23 cellular contexts compared by ENCODE assay signal in the genomic region with DNA sequence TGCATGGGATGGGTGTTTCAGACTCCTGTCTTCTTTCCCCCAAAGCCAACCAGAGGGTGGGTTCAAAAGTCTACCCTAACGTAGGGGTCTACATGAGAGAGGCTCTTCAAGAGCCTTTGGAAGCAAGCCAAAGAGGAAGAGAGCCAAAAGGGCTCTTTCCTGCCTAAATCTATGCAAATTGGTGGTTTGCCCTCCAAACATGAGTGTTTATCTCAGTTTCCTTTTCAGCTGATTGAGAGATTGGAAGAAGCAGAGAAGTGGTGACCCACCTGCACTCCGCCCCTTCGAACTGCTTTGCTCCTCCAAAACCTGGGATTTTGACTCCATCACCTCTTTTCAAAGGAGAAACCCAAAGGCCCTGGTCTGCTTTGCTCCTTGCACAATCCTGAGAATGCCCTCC.
DNase-seq lines count a peak whose midpoint lies in the region; ATAC-seq, FAIRE-seq and TF ChIP-seq lines count a peak whose summit lies in the region.
"Had no signal": no experiment of that assay in that cellular context is flagged by ENCODE, and none has a peak within 500 bp of the region (broad histone marks: within the 10 kb centered on the region; RNA-seq: fewer than 3 reads in every experiment).

No MANE protein-coding gene starts in this region.

- H3K4me3 ChIP-seq in BLaER1 (no peak overlapping the region), astrocyte (ENCODE audit: insufficient read depth, low read depth, low read length) (no peak overlapping the region)
- H3K4me3 ChIP-seq in BLaER1 treated with 17β-estradiol and CSF1 and Interleukin-3, amounts not matched to agents 10 nM and 100 nM: no peak overlapping the region

- peak; percentile 37 for FAIRE-seq in astrocyte (lab: Jason Lieb, UNC)
- FAIRE-seq: A204.1, D721Med, G401.6, GM12891, GM19239 had no signal

- H3K9me3 ChIP-seq in BLaER1 (peaks cover 4% of the 10 kb centered on the region; the same call in 1 of the 2 replicates), astrocyte (ENCODE audit: insufficient read depth, low read depth, low read length) (no peaks in the 10 kb centered on the region)
- H3K9me3 ChIP-seq in BLaER1 treated with 17β-estradiol and CSF1 and Interleukin-3, amounts not matched to agents 10 nM and 100 nM (replicated peaks in 1 of 11): peaks cover 0 to 26% (median 16%) of the 10 kb centered on the region in 11 experiments; a peak in 15 of 22 replicates

- TF ChIP-seq CTCF in astrocyte (IDR thresholded peaks at IDR 0.05; ENCODE audit: insufficient read depth, low read depth, low read length): no peak

- H3K27me3 ChIP-seq in BLaER1 (no peaks in the 10 kb centered on the region), astrocyte (ENCODE audit: insufficient read depth, low read length) (no peaks in the 10 kb centered on the region)
- H3K27me3 ChIP-seq in BLaER1 treated with 17β-estradiol and CSF1 and Interleukin-3, amounts not matched to agents 10 nM and 100 nM: no peaks in the 10 kb centered on the region

- peak; percentile 3 for DNase-seq in NCI-H69 (lab: John Stamatoyannopoulos, UW)
- DNase-seq in astrocyte (ENCODE audit: low read depth): no peak
- DNase-seq in amygdala (lab: John Stamatoyannopoulos, UW): no peak
- DNase-seq: 8988T; ACHN; Caco-2; Calu3; CD4-positive, alpha-beta T cell; CD8-positive, alpha-beta T cell; DMS79 treated with DMSO at 0.1 percent for 48 hours; GF-D8 had no signal

- H2AFZ ChIP-seq in astrocyte (ENCODE audit: low read depth, low read length): no peak overlapping the region

- no peak overlapping the region for H3K4me3 Mint-ChIP-seq in astrocyte (ENCODE audit: unreplicated experiment)
- H3K4me3 Mint-ChIP-seq: B cell; CD4-positive, alpha-beta T cell; CD8-positive, alpha-beta T cell had no signal

- H3K9ac ChIP-seq in BLaER1 (no peak overlapping the region), astrocyte (ENCODE audit: low read length) (no peak overlapping the region)
- no peak overlapping the region for H3K9ac ChIP-seq in BLaER1 treated with 17β-estradiol and CSF1 and Interleukin-3, amounts not matched to agents 10 nM and 100 nM

- H3K27ac ChIP-seq in BLaER1 (no peak overlapping the region), astrocyte (ENCODE audit: low read depth, low read length) (no peak overlapping the region)
- H3K27ac ChIP-seq in BLaER1 treated with 17β-estradiol and CSF1 and Interleukin-3, amounts not matched to agents 10 nM and 100 nM: no peak overlapping the region
- H3K27ac ChIP-seq: C4-2B had no signal

- H3K4me1 Mint-ChIP-seq in astrocyte (ENCODE audit: low read depth, unreplicated experiment): peaks cover 13% of the 10 kb centered on the region
- H3K4me1 Mint-ChIP-seq: B cell had no signal

- H3K36me3 Mint-ChIP-seq in astrocyte (ENCODE audit: low read depth, unreplicated experiment): no peaks in the 10 kb centered on the region
- H3K36me3 Mint-ChIP-seq: CD8-positive, alpha-beta T cell had no signal

- no peak overlapping the region for H3K27ac Mint-ChIP-seq in astrocyte (ENCODE audit: unreplicated experiment)
- H3K27ac Mint-ChIP-seq: B cell; CD4-positive, alpha-beta T cell; CD8-positive, alpha-beta T cell had no signal

- no peak for ATAC-seq in HG02870 (IDR thresholded peaks at IDR 0.05; ENCODE audit: unreplicated experiment)
- no peak for ATAC-seq in HG02973 (IDR thresholded peaks at IDR 0.05; ENCODE audit: unreplicated experiment)
- ATAC-seq in HG03097 (IDR thresholded peaks at IDR 0.05; ENCODE audit: low FRiP score, unreplicated experiment): no peak
- ATAC-seq: CD8-positive, alpha-beta T cell had no signal

- H3K4me2 ChIP-seq in BLaER1 (peak overlapping the region; percentile 58), astrocyte (ENCODE audit: low read length) (no peak overlapping the region)
- peak overlapping the region in 10 of 11 experiments; percentile 5 to 59 (median 32); a peak in 18 of 22 replicates for H3K4me2 ChIP-seq in BLaER1 treated with 17β-estradiol and CSF1 and Interleukin-3, amounts not matched to agents 10 nM and 100 nM

- H3K36me3 ChIP-seq in BLaER1: no peaks in the 10 kb centered on the region
- H3K36me3 ChIP-seq in BLaER1 treated with 17β-estradiol and CSF1 and Interleukin-3, amounts not matched to agents 10 nM and 100 nM: no peaks in the 10 kb centered on the region
- H3K36me3 ChIP-seq in astrocyte (ENCODE audit: insufficient read depth, low read length): no peaks in the 10 kb centered on the region

- peaks cover 19% of the 10 kb centered on the region for H3K9me3 Mint-ChIP-seq in astrocyte (ENCODE audit: unreplicated experiment)

- H3K4me1 ChIP-seq in BLaER1 (peaks cover 27% of the 10 kb centered on the region), astrocyte (ENCODE audit: insufficient read depth, low read length) (no peaks in the 10 kb centered on the region)
- peaks cover 0 to 23% (median 17%) of the 10 kb centered on the region in 10 experiments; a peak in 17 of 20 replicates for H3K4me1 ChIP-seq in BLaER1 treated with 17β-estradiol and CSF1 and Interleukin-3, amounts not matched to agents 10 nM and 100 nM
- H3K4me1 ChIP-seq: Caco-2 had no signal

- no peaks in the 10 kb centered on the region for H3K27me3 Mint-ChIP-seq in astrocyte (ENCODE audit: low read depth, unreplicated experiment)
- H3K27me3 Mint-ChIP-seq: CD4-positive, alpha-beta T cell had no signal

- no peaks in the 10 kb centered on the region for H3K79me2 ChIP-seq in astrocyte (ENCODE audit: insufficient read depth, low read length)

- H4K20me1 ChIP-seq in BLaER1: no peaks in the 10 kb centered on the region
- no peaks in the 10 kb centered on the region for H4K20me1 ChIP-seq in BLaER1 treated with 17β-estradiol and CSF1 and Interleukin-3, amounts not matched to agents 10 nM and 100 nM
- no peaks in the 10 kb centered on the region for H4K20me1 ChIP-seq in astrocyte (ENCODE audit: insufficient read depth, low read length)
